Comparison of ENCODE assay signal across 2 cellular contexts in genomic region chr3:183537295-183537730, GRCh38.
A peak's percentile ranks its signal among the peaks of the same experiment; 100 is the strongest.
TF ChIP-seq lines count a peak whose summit lies in the region.

No MANE protein-coding gene starts in this region.

TF ChIP-seq in HepG2, 621 proteins besides CTCF, POLR2A, EP300 and RAD21:
- TF ChIP-seq HDAC2 (CRISPR knock-in tag; IDR thresholded peaks at IDR 0.05) (no peak), CREB1 (IDR thresholded peaks at IDR 0.05) (no peak), CREB1 (CRISPR knock-in tag; IDR thresholded peaks at IDR 0.05) (no peak), ZMAT5 (CRISPR knock-in tag; IDR thresholded peaks at IDR 0.05; ENCODE audit: borderline replicate concordance, low read depth) (no peak), MYNN (CRISPR knock-in tag; IDR thresholded peaks at IDR 0.05; ENCODE audit: low read depth) (no peak), JUN (CRISPR knock-in tag; IDR thresholded peaks at IDR 0.05) (no peak), KDM1A (CRISPR knock-in tag; IDR thresholded peaks at IDR 0.05) (no peak), KLF15 (CRISPR knock-in tag; IDR thresholded peaks at IDR 0.05; ENCODE audit: borderline replicate concordance) (no peak), ZNF20 (CRISPR knock-in tag; IDR thresholded peaks at IDR 0.05) (no peak), IKZF4 (CRISPR knock-in tag; IDR thresholded peaks at IDR 0.05; ENCODE audit: borderline replicate concordance, low read depth, not compliant biosample characterization) (no peak), ZNF7 (CRISPR knock-in tag; IDR thresholded peaks at IDR 0.05) (no peak), ETS1 (CRISPR knock-in tag; IDR thresholded peaks at IDR 0.05) (no peak), ZNF446 (CRISPR knock-in tag; IDR thresholded peaks at IDR 0.05) (no peak), REST (IDR thresholded peaks at IDR 0.05; ENCODE audit: borderline replicate concordance in 1 of 2, low read depth in 1 of 2, low read length in 2 of 2) (no peak), MTERF4 (CRISPR knock-in tag; IDR thresholded peaks at IDR 0.05) (no peak), NPAS2 (CRISPR knock-in tag; IDR thresholded peaks at IDR 0.05; ENCODE audit: borderline replicate concordance) (no peak), GABPA (IDR thresholded peaks at IDR 0.05; ENCODE audit: low read depth, low read length) (no peak), GABPA (CRISPR knock-in tag; IDR thresholded peaks at IDR 0.05; ENCODE audit: low read depth) (no peak), ZNF720 (CRISPR knock-in tag; IDR thresholded peaks at IDR 0.05) (no peak), TIGD3 (CRISPR knock-in tag; IDR thresholded peaks at IDR 0.05; ENCODE audit: borderline replicate concordance) (no peak), FOXA3 (CRISPR knock-in tag; IDR thresholded peaks at IDR 0.05) (no peak), RELA (CRISPR knock-in tag; IDR thresholded peaks at IDR 0.05) (no peak)

TF ChIP-seq in K562, 482 proteins besides CTCF, POLR2A, EP300 and RAD21:
- TF ChIP-seq RBM15 (IDR thresholded peaks at IDR 0.05; ENCODE audit: insufficient read depth, low read length) (no peak), CEBPB (tag; IDR thresholded peaks at IDR 0.05) (peak; percentile 83), CEBPG (CRISPR knock-in tag; IDR thresholded peaks at IDR 0.05) (peak; percentile 34; the same call in 1 of the 2 replicates), CEBPG (tag; conservative IDR thresholded peaks at IDR 0.05 in 1 of 2, IDR thresholded peaks at IDR 0.05 in 1 of 2) (peak; percentile 49 to 76; a peak in 3 of 4 replicates)
TF ChIP-seq in K562: peak in this region for 2.
